In the genomic region with DNA sequence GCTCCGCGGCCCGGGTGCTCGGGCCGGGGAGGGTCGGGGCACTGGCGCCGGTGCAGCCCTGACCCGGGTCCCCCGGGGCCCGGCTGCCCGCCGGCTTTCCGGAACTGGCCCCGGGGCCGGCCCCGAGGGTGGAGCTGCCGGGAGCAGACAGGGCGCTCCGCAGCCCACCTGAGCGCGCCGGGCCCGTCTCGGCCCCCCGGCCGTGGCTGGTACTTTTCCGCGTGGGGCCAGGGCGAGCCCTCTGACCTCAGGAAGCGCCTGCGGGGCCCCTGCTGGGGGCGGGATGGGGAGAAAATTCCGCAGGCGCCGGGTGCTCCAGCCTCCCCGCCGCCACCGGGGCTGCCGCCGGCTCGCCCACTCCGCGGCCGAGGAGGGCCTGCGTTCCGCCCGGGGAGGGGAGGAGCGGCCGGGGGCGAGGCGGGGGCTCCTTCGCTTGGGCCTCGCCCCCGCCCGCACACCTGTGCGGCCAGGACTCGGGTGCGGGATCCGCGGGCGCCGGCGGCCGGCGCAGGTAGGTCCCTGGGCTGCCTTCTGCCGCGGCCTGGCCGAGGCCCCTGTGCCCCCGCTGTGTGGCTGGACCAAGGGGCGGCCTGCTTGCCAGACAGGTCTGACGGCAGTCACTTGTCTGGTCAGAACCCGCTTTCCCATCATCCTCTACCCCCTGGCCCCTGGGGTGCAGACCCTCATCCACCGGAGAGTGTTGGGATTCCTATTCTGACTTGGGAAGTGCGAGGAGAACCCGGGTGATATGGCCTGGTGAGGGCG, we compare ENCODE assay signal across 8 cellular contexts. TPM values are rescaled to one million over a fixed set of nuclear protein-coding genes. Genes with fewer than 3 reads are reported as not detected.
DNase-seq lines count a peak whose midpoint lies in the region; ATAC-seq and TF ChIP-seq lines count a peak whose summit lies in the region.

No MANE protein-coding gene starts in this region.

- peak; percentile 43 for TF ChIP-seq POLR2A in GM19099 (IDR thresholded peaks at IDR 0.05; ENCODE audit: extremely low read depth, insufficient read length, low read depth)

- H3K27ac Mint-ChIP-seq in natural killer cell treated with Interleukin-12 subunit alpha and Interleukin-12 subunit beta and Interleukin-15 and Interleukin-18, amount 100 ng/mL, for 72 hours = peak overlapping the region; percentile 96 to 98

- H3K9me3 Mint-ChIP-seq in natural killer cell treated with Interleukin-12 subunit alpha and Interleukin-12 subunit beta and Interleukin-15 and Interleukin-18, amount 100 ng/mL, for 72 hours = no peaks in the 10 kb centered on the region

- peaks cover 55 to 58% of the 10 kb centered on the region in 2 donors for H3K4me1 Mint-ChIP-seq in natural killer cell treated with Interleukin-12 subunit alpha and Interleukin-12 subunit beta and Interleukin-15 and Interleukin-18, amount 100 ng/mL, for 72 hours (ENCODE audit: low read depth in 2 of 2)

- peak overlapping the region; percentile 89 for H3K27ac ChIP-seq in epithelial cell of prostate

- peaks cover 14% of the 10 kb centered on the region for H3K36me3 Mint-ChIP-seq in natural killer cell treated with Interleukin-12 subunit alpha and Interleukin-12 subunit beta and Interleukin-15 and Interleukin-18, amount 100 ng/mL, for 72 hours

- no peaks in the 10 kb centered on the region for H3K27me3 Mint-ChIP-seq in natural killer cell treated with Interleukin-12 subunit alpha and Interleukin-12 subunit beta and Interleukin-15 and Interleukin-18, amount 100 ng/mL, for 72 hours

- DNase-seq in AG08396 (ENCODE audit: low spot score) = peak; percentile 55
- no peak for DNase-seq in epithelial cell of prostate (ENCODE audit: low read depth, low spot score)
- no peak for DNase-seq in natural killer cell treated with Interleukin-12 subunit alpha and Interleukin-12 subunit beta and Interleukin-15 and Interleukin-18, amount 100 ng/mL, for 72 hours (ENCODE audit: low spot score)
- no peak for DNase-seq in COLO829 (ENCODE audit: low spot score)
- no peak for DNase-seq in GOT3 (lab: John Stamatoyannopoulos, UW)
- no peak for DNase-seq in ACHN

- peak; percentile 7 for ATAC-seq in SK-N-SH treated with all-trans-retinoic acid at 6 μM for 48 hours
- peak; percentile 29 to 40 for ATAC-seq in natural killer cell treated with Interleukin-12 subunit alpha and Interleukin-12 subunit beta and Interleukin-15 and Interleukin-18, amount 100 ng/mL, for 72 hours

- in situ Hi-C loops in ACHN (cut with HindIII; ENCODE audit: low pct_ligation_motif_present, low pct_unique_long_range_greater_than_20kb, low sequenced_read_pairs) = no loop called here

- peak overlapping the region; percentile 94 for H3K4me3 Mint-ChIP-seq in natural killer cell treated with Interleukin-12 subunit alpha and Interleukin-12 subunit beta and Interleukin-15 and Interleukin-18, amount 100 ng/mL, for 72 hours

TF ChIP-seq in SK-N-SH treated with all-trans-retinoic acid at 6 μM for 48 hours, 23 proteins besides CTCF, POLR2A, EP300 and RAD21:
- TF ChIP-seq ZNF70 (CRISPR knock-in tag; IDR thresholded peaks at IDR 0.05) (no peak), ZNF8 (CRISPR knock-in tag; IDR thresholded peaks at IDR 0.05) (no peak), TCF4 (CRISPR knock-in tag; IDR thresholded peaks at IDR 0.05; ENCODE audit: borderline replicate concordance) (no peak), GLIS3 (CRISPR knock-in tag; IDR thresholded peaks at IDR 0.05) (no peak)
- TF ChIP-seq, protein P1, sequence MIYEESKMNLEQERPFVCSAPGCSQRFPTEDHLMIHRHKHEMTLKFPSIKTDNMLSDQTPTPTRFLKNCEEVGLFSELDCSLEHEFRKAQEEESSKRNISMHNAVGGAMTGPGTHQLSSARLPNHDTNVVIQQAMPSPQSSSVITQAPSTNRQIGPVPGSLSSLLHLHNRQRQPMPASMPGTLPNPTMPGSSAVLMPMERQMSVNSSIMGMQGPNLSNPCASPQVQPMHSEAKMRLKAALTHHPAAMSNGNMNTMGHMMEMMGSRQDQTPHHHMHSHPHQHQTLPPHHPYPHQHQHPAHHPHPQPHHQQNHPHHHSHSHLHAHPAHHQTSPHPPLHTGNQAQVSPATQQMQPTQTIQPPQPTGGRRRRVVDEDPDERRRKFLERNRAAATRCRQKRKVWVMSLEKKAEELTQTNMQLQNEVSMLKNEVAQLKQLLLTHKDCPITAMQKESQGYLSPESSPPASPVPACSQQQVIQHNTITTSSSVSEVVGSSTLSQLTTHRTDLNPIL (CRISPR knock-in tag; IDR thresholded peaks at IDR 0.05; ENCODE audit: low read depth) = no peak
- TF ChIP-seq, protein P2, sequence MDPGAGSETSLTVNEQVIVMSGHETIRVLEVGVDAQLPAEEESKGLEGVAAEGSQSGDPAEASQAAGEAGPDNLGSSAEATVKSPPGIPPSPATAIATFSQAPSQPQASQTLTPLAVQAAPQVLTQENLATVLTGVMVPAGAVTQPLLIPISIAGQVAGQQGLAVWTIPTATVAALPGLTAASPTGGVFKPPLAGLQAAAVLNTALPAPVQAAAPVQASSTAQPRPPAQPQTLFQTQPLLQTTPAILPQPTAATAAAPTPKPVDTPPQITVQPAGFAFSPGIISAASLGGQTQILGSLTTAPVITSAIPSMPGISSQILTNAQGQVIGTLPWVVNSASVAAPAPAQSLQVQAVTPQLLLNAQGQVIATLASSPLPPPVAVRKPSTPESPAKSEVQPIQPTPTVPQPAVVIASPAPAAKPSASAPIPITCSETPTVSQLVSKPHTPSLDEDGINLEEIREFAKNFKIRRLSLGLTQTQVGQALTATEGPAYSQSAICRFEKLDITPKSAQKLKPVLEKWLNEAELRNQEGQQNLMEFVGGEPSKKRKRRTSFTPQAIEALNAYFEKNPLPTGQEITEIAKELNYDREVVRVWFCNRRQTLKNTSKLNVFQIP (CRISPR knock-in tag; IDR thresholded peaks at IDR 0.05; ENCODE audit: borderline replicate concordance, low read depth) = no peak

RNA-seq across cellular contexts. Expression of a gene that starts 3.5 kb away (rescaled TPM):
- total RNA-seq in natural killer cell treated with Interleukin-12 subunit alpha and Interleukin-12 subunit beta and Interleukin-15 and Interleukin-18, amount 100 ng/mL, for 72 hours = 100 to 1,000 TPM; 528 to 679 TPM

RNA-seq across cellular contexts. Expression of a gene that starts 12.4 kb away (rescaled TPM):
- 100 to 1,000 TPM; 139 to 140 TPM for total RNA-seq in natural killer cell treated with Interleukin-12 subunit alpha and Interleukin-12 subunit beta and Interleukin-15 and Interleukin-18, amount 100 ng/mL, for 72 hours

RNA-seq across cellular contexts. Expression of a gene that starts 31.2 kb away (rescaled TPM):
- 100 to 1,000 TPM; 172 to 244 TPM for total RNA-seq in natural killer cell treated with Interleukin-12 subunit alpha and Interleukin-12 subunit beta and Interleukin-15 and Interleukin-18, amount 100 ng/mL, for 72 hours
